ENCODE assay signal across 11 cellular contexts in the genomic region with DNA sequence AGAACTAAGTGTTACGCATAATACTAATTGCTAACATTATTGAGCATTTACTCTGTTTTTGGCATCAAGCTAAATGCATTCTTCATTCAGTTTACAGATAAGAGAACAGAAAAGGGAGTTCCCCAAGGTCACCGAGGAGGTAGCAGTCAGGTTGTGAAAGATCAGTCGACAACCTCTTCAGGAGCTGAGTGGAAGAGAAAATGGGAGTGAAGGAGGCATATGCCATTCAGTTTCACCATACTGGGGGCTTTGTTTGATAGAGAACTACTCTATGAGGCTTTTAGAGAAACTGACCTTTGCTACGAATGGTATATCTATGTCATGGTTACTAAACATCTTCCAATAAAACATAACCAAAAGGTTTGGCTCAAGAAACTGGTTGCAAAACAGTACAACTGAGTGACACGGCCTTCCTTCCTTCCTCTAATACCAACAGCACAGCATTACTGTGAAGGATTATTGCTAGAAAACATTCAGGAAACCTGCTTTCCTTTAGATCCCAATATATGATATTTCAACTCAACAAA.
DNase-seq lines count a peak whose midpoint lies in the region; ATAC-seq and TF ChIP-seq lines count a peak whose summit lies in the region.
"Had no signal": no experiment of that assay in that cellular context is flagged by ENCODE, and none has a peak within 500 bp of the region (broad histone marks: within the 10 kb centered on the region; RNA-seq: fewer than 3 reads in every experiment).

No MANE protein-coding gene starts in this region.

- no peak for DNase-seq in CD8-positive, alpha-beta T cell
- DNase-seq in SK-N-SH: no peak
- peak; percentile 70 for DNase-seq in fibroblast of villous mesenchyme (ENCODE audit: low read depth)
- DNase-seq in NCI-H526 treated with DMSO at 0.1 percent for 48 hours (lab: John Stamatoyannopoulos, UW): no peak
- no peak for DNase-seq in NCI-H524 treated with DMSO at 0.1 percent for 48 hours (lab: John Stamatoyannopoulos, UW)
- DNase-seq: DMS 273 treated with DMSO at 0.1 percent for 48 hours, KG1 had no signal

- H3K36me3 Mint-ChIP-seq in CD8-positive, alpha-beta T cell: peaks cover 2% of the 10 kb centered on the region

- H3K9me2 ChIP-seq in SK-N-SH: no peaks in the 10 kb centered on the region

- H3K36me3 ChIP-seq in CD8-positive, alpha-beta T cell (ENCODE audit: insufficient read depth, low read length): no peaks in the 10 kb centered on the region
- H3K36me3 ChIP-seq in SK-N-SH (replicated peaks in 1 of 2; ENCODE audit: control insufficient read depth in 1 of 2, insufficient read depth in 2 of 2, low read length in 1 of 2) (peaks cover 2 to 3% of the 10 kb centered on the region in 2 experiments), parathyroid adenoma (ENCODE audit: control insufficient read depth, insufficient read depth, low read length) (no peaks in the 10 kb centered on the region)

- no peaks in the 10 kb centered on the region for H3K9me3 Mint-ChIP-seq in CD8-positive, alpha-beta T cell
- H3K9me3 Mint-ChIP-seq: neural crest cell had no signal

- H3K27me3 ChIP-seq in CD8-positive, alpha-beta T cell (ENCODE audit: insufficient read depth, low read length): no peaks in the 10 kb centered on the region
- H3K27me3 ChIP-seq in SK-N-SH (ENCODE audit: insufficient read depth) (no peaks in the 10 kb centered on the region), parathyroid adenoma (ENCODE audit: control insufficient read depth, insufficient read depth, low read length) (no peaks in the 10 kb centered on the region)

- no peak overlapping the region for H3K4me3 Mint-ChIP-seq in CD8-positive, alpha-beta T cell
- H3K4me3 Mint-ChIP-seq: neural crest cell had no signal

- H3K27me3 Mint-ChIP-seq in CD8-positive, alpha-beta T cell (ENCODE audit: low read depth): no peaks in the 10 kb centered on the region

- peaks cover 21% of the 10 kb centered on the region for H3F3A ChIP-seq in SK-N-SH (replicated peaks; ENCODE audit: insufficient read depth)

- H3K4me3 ChIP-seq in CD8-positive, alpha-beta T cell (ENCODE audit: low read depth, low read length): no peak overlapping the region
- H3K4me3 ChIP-seq in SK-N-SH (ENCODE audit: low read depth in 2 of 2, low read length in 1 of 2) (no peak overlapping the region), fibroblast of villous mesenchyme (ENCODE audit: low read depth, low read length) (no peak overlapping the region), parathyroid adenoma (ENCODE audit: low read depth, low read length) (no peak overlapping the region)

- peaks cover 89% of the 10 kb centered on the region for H3K4me1 Mint-ChIP-seq in CD8-positive, alpha-beta T cell (ENCODE audit: low read depth)

- 82% methylated on average over 5 of the region's 5 CpGs for WGBS in SK-N-SH (ENCODE audit: low lambda C conversion rate)

- no peak for TF ChIP-seq EP300 in SK-N-SH (IDR thresholded peaks at IDR 0.05; ENCODE audit: borderline replicate concordance in 1 of 2, low read depth in 1 of 2, low read length in 1 of 2)

- no peak for TF ChIP-seq RAD21 in SK-N-SH (IDR thresholded peaks at IDR 0.05; ENCODE audit: low read length)

- H3K9me3 ChIP-seq in CD8-positive, alpha-beta T cell (ENCODE audit: low read length): no peaks in the 10 kb centered on the region
- H3K9me3 ChIP-seq in SK-N-SH (no peaks in the 10 kb centered on the region), parathyroid adenoma (ENCODE audit: control insufficient read depth, low read length) (no peaks in the 10 kb centered on the region)

- no peak for TF ChIP-seq CTCF in CD8-positive, alpha-beta T cell (IDR thresholded peaks at IDR 0.05)
- TF ChIP-seq CTCF in SK-N-SH (IDR thresholded peaks at IDR 0.05) (no peak), fibroblast of villous mesenchyme (IDR thresholded peaks at IDR 0.05; ENCODE audit: insufficient read depth, low read depth, low read length) (no peak), parathyroid adenoma (IDR thresholded peaks at IDR 0.05) (no peak)

- CTCF ChIA-PET in CD8-positive, alpha-beta T cell (lab: Charles Lee): interaction anchor here (0.7 kb wide), 1 partner anchor 9 kb away, joined by 3 read pairs; no protein-coding TSS in a partner anchor
- CTCF ChIA-PET in SK-N-SH (lab: Yijun Ruan, JAX): interaction anchor here (0.6 to 1.3 kb wide), 3 partner anchors 9 to 584 kb away, joined by 3 to 5 read pairs (median 4); no protein-coding TSS in a partner anchor

- H3K4me2 ChIP-seq in SK-N-SH: 0 out of 2 replicates have a peak overlapping the region, but pooled peaks have one; percentile 0
- H3K4me2 ChIP-seq in parathyroid adenoma (ENCODE audit: low read length): peak overlapping the region; percentile 4

- peaks cover 95% of the 10 kb centered on the region for H4K20me1 ChIP-seq in SK-N-SH (ENCODE audit: insufficient read depth)

- H3K9ac ChIP-seq in SK-N-SH (no peak overlapping the region), parathyroid adenoma (no peak overlapping the region)

- peak overlapping the region; percentile 81 for H3K27ac Mint-ChIP-seq in CD8-positive, alpha-beta T cell

- H3K79me2 ChIP-seq in SK-N-SH (ENCODE audit: insufficient read depth) (peaks cover 100% of the 10 kb centered on the region), parathyroid adenoma (peaks cover 67% of the 10 kb centered on the region)

- no peak overlapping the region for H3K27ac ChIP-seq in CD8-positive, alpha-beta T cell (ENCODE audit: low read depth, low read length)
- peak overlapping the region in 1 of 2 experiments; percentile 2; a peak in 1 of 4 replicates for H3K27ac ChIP-seq in SK-N-SH (ENCODE audit: low read depth in 2 of 2, low read length in 1 of 2)
- H3K27ac ChIP-seq in parathyroid adenoma: peak overlapping the region; percentile 94

- H3K4me1 ChIP-seq in CD8-positive, alpha-beta T cell (ENCODE audit: insufficient read depth, low read length): peaks cover 53% of the 10 kb centered on the region
- H3K4me1 ChIP-seq in SK-N-SH (ENCODE audit: control insufficient read depth in 1 of 2, insufficient read depth in 2 of 2, low read depth in 1 of 2, low read length in 1 of 2) (peaks cover 22 to 48% of the 10 kb centered on the region in 2 experiments; a peak in 3 of 4 replicates), parathyroid adenoma (peaks cover 82% of the 10 kb centered on the region)

- H2AFZ ChIP-seq in SK-N-SH (ENCODE audit: low read depth) (no peak overlapping the region), parathyroid adenoma (no peak overlapping the region)

- intact Hi-C loops in CD8-positive, alpha-beta T cell (cut with DNase I, micrococcal nuclease): loop anchor here in 1 of 2 experiments (2.0 kb wide), 1 partner anchor 13 kb away; no protein-coding TSS in a partner anchor

- peak; percentile 57 for ATAC-seq in CD8-positive, alpha-beta T cell
- ATAC-seq in HG03354 (IDR thresholded peaks at IDR 0.05; ENCODE audit: poor library complexity, severe bottlenecking, unreplicated experiment): no peak
- ATAC-seq in GM19455 (IDR thresholded peaks at IDR 0.05; ENCODE audit: unreplicated experiment): no peak

- POLR2A ChIA-PET in CD8-positive, alpha-beta T cell (lab: Charles Lee): no interaction called here
- POLR2A ChIA-PET in SK-N-SH (lab: Yijun Ruan, JAX): no interaction called here

TF ChIP-seq in SK-N-SH, 30 proteins besides CTCF, POLR2A, EP300 and RAD21:
- no peak for TF ChIP-seq TCF12 (IDR thresholded peaks at IDR 0.05)
- TF ChIP-seq MXI1 (IDR thresholded peaks at IDR 0.05; ENCODE audit: low read depth, low read length): no peak
- TF ChIP-seq, protein P1, sequence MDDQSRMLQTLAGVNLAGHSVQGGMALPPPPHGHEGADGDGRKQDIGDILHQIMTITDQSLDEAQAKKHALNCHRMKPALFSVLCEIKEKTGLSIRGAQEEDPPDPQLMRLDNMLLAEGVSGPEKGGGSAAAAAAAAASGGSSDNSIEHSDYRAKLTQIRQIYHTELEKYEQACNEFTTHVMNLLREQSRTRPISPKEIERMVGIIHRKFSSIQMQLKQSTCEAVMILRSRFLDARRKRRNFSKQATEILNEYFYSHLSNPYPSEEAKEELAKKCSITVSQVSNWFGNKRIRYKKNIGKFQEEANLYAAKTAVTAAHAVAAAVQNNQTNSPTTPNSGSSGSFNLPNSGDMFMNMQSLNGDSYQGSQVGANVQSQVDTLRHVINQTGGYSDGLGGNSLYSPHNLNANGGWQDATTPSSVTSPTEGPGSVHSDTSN (IDR thresholded peaks at IDR 0.05): no peak
- TF ChIP-seq, protein P2, sequence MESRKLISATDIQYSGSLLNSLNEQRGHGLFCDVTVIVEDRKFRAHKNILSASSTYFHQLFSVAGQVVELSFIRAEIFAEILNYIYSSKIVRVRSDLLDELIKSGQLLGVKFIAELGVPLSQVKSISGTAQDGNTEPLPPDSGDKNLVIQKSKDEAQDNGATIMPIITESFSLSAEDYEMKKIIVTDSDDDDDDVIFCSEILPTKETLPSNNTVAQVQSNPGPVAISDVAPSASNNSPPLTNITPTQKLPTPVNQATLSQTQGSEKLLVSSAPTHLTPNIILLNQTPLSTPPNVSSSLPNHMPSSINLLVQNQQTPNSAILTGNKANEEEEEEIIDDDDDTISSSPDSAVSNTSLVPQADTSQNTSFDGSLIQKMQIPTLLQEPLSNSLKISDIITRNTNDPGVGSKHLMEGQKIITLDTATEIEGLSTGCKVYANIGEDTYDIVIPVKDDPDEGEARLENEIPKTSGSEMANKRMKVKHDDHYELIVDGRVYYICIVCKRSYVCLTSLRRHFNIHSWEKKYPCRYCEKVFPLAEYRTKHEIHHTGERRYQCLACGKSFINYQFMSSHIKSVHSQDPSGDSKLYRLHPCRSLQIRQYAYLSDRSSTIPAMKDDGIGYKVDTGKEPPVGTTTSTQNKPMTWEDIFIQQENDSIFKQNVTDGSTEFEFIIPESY (IDR thresholded peaks at IDR 0.05; ENCODE audit: borderline replicate concordance, low read depth): no peak
- no peak for TF ChIP-seq FOSL2 (IDR thresholded peaks at IDR 0.05; ENCODE audit: borderline replicate concordance, low read depth)
- no peak for TF ChIP-seq RFX5 (IDR thresholded peaks at IDR 0.05; ENCODE audit: low read length)
- TF ChIP-seq JUND (IDR thresholded peaks at IDR 0.05): no peak
